In the genomic region with DNA sequence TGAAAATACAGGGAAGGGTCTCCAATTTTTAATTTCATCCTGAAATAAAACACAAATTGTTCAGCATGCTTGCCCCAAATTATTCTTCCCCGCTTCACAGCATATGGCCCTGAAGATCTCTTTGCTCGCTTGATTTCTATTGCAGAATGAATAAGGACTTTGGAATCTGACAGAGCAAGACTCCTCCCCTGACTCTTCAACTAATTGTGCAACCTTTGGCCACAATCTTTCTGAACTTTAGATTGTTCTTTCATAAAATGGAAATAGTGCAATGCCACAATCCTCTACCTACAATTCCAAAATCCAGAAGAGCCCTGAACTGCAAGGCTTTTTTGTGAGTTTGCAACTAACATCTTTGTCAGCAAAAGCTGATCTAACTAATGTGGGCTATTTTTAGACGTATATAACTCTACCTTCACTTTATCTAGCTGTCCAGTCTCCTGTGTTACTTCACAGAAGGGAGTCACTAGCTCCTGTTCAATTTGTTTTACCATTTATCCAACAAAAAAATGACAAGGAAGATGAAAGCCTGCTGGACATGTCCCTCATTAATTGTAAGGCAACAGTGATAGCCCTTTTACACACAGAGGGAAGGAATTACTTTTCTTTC, we compare ENCODE assay signal across 10 cellular contexts. TPM values are rescaled to one million over a fixed set of nuclear protein-coding genes. Genes with fewer than 3 reads are reported as not detected.
DNase-seq lines count a peak whose midpoint lies in the region; ATAC-seq and TF ChIP-seq lines count a peak whose summit lies in the region.
"Had no signal": no experiment of that assay in that cellular context is flagged by ENCODE, and none has a peak within 500 bp of the region (broad histone marks: within the 10 kb centered on the region; RNA-seq: fewer than 3 reads in every experiment).

No MANE protein-coding gene starts in this region.

- no peaks in the 10 kb centered on the region for H3K79me2 ChIP-seq in osteoblast (ENCODE audit: insufficient read depth, low read length)

- 67 to 74% methylated on average over 3 of the region's 3 CpGs for WGBS in esophagus squamous epithelium, 2 donors

- H3K4me1 Mint-ChIP-seq in T-cell, result peaks cover 20 to 25% (median 25%) of the 10 kb centered on the region in 3 donors

- H3K9me3 ChIP-seq in esophagus squamous epithelium, result no peaks in the 10 kb centered on the region
- no peaks in the 10 kb centered on the region for H3K9me3 ChIP-seq in osteoblast (ENCODE audit: low read depth, low read length)

- TF ChIP-seq CTCF in esophagus squamous epithelium (IDR thresholded peaks at IDR 0.05), result no peak
- TF ChIP-seq CTCF in osteoblast (IDR thresholded peaks at IDR 0.05; ENCODE audit: extremely low read depth, low read depth, low read length), result no peak

- peaks cover 62% of the 10 kb centered on the region for H3K36me3 Mint-ChIP-seq in T-cell

- POLR2A ChIA-PET in T-cell (lab: Charles Lee), result no interaction called here

- H3K4me2 ChIP-seq in osteoblast (ENCODE audit: insufficient read depth, low read length), result peak overlapping the region; percentile 49

- no peaks in the 10 kb centered on the region for H4K20me1 ChIP-seq in osteoblast (ENCODE audit: insufficient read depth, low read length)

- H3K36me3 ChIP-seq in esophagus squamous epithelium (peaks cover 0 to 63% (median 6%) of the 10 kb centered on the region in 3 donors), osteoblast (ENCODE audit: insufficient read depth, low read length) (peaks cover 7% of the 10 kb centered on the region)

- intact Hi-C loops in esophagus squamous epithelium (cut with DNase I), result no loop called here

- DNase-seq in EH (ENCODE audit: low read depth) (peak; percentile 63), NCI-H226 (peak; percentile 50), esophagus squamous epithelium (lab: John Stamatoyannopoulos, UW) (no peak), osteoblast (ENCODE audit: insufficient read length, low spot score, missing footprints) (no peak), NCI-H2107 (lab: John Stamatoyannopoulos, UW) (no peak), NCI-H2107 treated with DMSO at 0.1 percent for 48 hours (lab: John Stamatoyannopoulos, UW; ENCODE audit: unreplicated experiment) (no peak), NCI-H82 treated with DMSO at 0.1 percent for 48 hours (lab: John Stamatoyannopoulos, UW; ENCODE audit: unreplicated experiment) (no peak), T-cell (no peak)
- DNase-seq: NCI-H524 had no signal

- H3K27me3 ChIP-seq in esophagus squamous epithelium (no peaks in the 10 kb centered on the region), osteoblast (ENCODE audit: insufficient read depth, low read length) (no peaks in the 10 kb centered on the region)

- no peak overlapping the region for H3K27ac Mint-ChIP-seq in T-cell

- H3K27me3 Mint-ChIP-seq in T-cell, result no peaks in the 10 kb centered on the region
- H3K27me3 Mint-ChIP-seq: IgD-negative memory B cell had no signal

- no peak overlapping the region for H3K4me3 Mint-ChIP-seq in T-cell
- H3K4me3 Mint-ChIP-seq: IgD-negative memory B cell had no signal

- peaks cover 0 to 19% (median 0%) of the 10 kb centered on the region in 3 donors for H3K4me1 ChIP-seq in esophagus squamous epithelium
- H3K4me1 ChIP-seq in osteoblast (ENCODE audit: insufficient read depth, low read length), result peaks cover 9% of the 10 kb centered on the region

- TF ChIP-seq POLR2A in esophagus squamous epithelium (IDR thresholded peaks at IDR 0.05), result no peak

- no peaks in the 10 kb centered on the region for H3K9me3 Mint-ChIP-seq in T-cell
- H3K9me3 Mint-ChIP-seq: IgD-negative memory B cell had no signal

- ATAC-seq in T-cell (replicated peaks in 1 of 4), result no peak

- CTCF ChIA-PET in T-cell (lab: Charles Lee), result no interaction called here

- H3K4me3 ChIP-seq in esophagus squamous epithelium (no peak overlapping the region), osteoblast (ENCODE audit: insufficient read depth, low read length) (no peak overlapping the region)

- H3K27ac ChIP-seq in esophagus squamous epithelium (peak overlapping the region in 3 of 4 donors; percentile 8 to 38 (median 20)), osteoblast (ENCODE audit: low read depth, low read length) (no peak overlapping the region)

- no peak overlapping the region for H2AFZ ChIP-seq in osteoblast (ENCODE audit: low read length)

RNA-seq across cellular contexts. Expression of a gene that starts 13.4 kb away (rescaled TPM):
- total RNA-seq in esophagus squamous epithelium, result 1 to 10 TPM; 5.6 to 9.5 (median 7.5) TPM
- 7.2 and 9.1 TPM in 2 replicates for total RNA-seq in osteoblast
- 10 to 100 TPM; 10.5 to 20.8 (median 18.7) TPM for total RNA-seq in T-cell

RNA-seq across cellular contexts. Expression of a gene that starts 28.5 kb away (rescaled TPM):
- total RNA-seq in esophagus squamous epithelium (1 to 10 TPM; 1.1 to 2.2 (median 1.3) TPM), osteoblast (under 0.01 and 0.29 TPM in 2 replicates), T-cell (10 to 100 TPM in 1 of 5 donors, 1 to 10 TPM in 4; 2.9 to 15.6 (median 4.6) TPM)

Comparison
In these comparisons a context has a peak if more than half of its experiments do, and no peak if none do; other contexts are left out.
1. DNase-seq: peak in EH (single experiment) and NCI-H226 (single experiment); none in esophagus squamous epithelium (single experiment), osteoblast (single experiment), NCI-H2107 (single experiment), NCI-H2107 treated with DMSO at 0.1 percent for 48 hours (single experiment), NCI-H82 treated with DMSO at 0.1 percent for 48 hours (single experiment) and T-cell (0 of 34).